Comparison of ENCODE assay signal across 8 cellular contexts in genomic region chr16:58196898-58197313, GRCh38. TPM values are rescaled to one million over a fixed set of nuclear protein-coding genes. Genes with fewer than 3 reads are reported as not detected.
DNase-seq lines count a peak whose midpoint lies in the region; TF ChIP-seq lines count a peak whose summit lies in the region.

No MANE protein-coding gene starts in this region.

- H3K4me2 ChIP-seq in OCI-LY1 (ENCODE audit: low read length) = peak overlapping the region; percentile 90

- DNase-seq in GM04503 (ENCODE audit: low read depth) = peak; percentile 8
- DNase-seq in effector memory CD4-positive, alpha-beta T cell = no peak
- peak; percentile 38 for DNase-seq in myocyte (ENCODE audit: low read depth)
- DNase-seq in kidney glomerular epithelial cell (lab: John Stamatoyannopoulos, UW) = no peak
- DNase-seq in glomerular visceral epithelial cell (ENCODE audit: extremely low spot score) = no peak
- no peak for DNase-seq in GM10248 (ENCODE audit: extremely low spot score)
- no peak for DNase-seq in NCI-H526 treated with DMSO at 0.1 percent for 48 hours (lab: John Stamatoyannopoulos, UW)

- no peak overlapping the region for H3K27ac ChIP-seq in OCI-LY1 (ENCODE audit: low read depth, low read length, poor library complexity, severe bottlenecking)
- no peak overlapping the region for H3K27ac ChIP-seq in effector memory CD4-positive, alpha-beta T cell (ENCODE audit: insufficient read depth, low read length, poor library complexity, severe bottlenecking)

- TF ChIP-seq CTCF in OCI-LY1 (IDR thresholded peaks at IDR 0.05; ENCODE audit: low read length) (no peak), GM10248 (IDR thresholded peaks at IDR 0.05; ENCODE audit: control extremely low read depth, extremely low read depth, low read depth, missing control alignments) (no peak)

- H3K36me3 ChIP-seq in OCI-LY1 (ENCODE audit: insufficient read depth, low read length) = peaks cover 45% of the 10 kb centered on the region
- H3K36me3 ChIP-seq in effector memory CD4-positive, alpha-beta T cell (ENCODE audit: control insufficient read depth, insufficient read depth, low read length) = peaks cover 8% of the 10 kb centered on the region

- H2AFZ ChIP-seq in OCI-LY1 (ENCODE audit: low read length) = no peak overlapping the region

- H3K9me2 ChIP-seq in OCI-LY1 (ENCODE audit: low read depth, low read length) = no peaks in the 10 kb centered on the region

- peaks cover 14% of the 10 kb centered on the region for H3K4me1 ChIP-seq in OCI-LY1 (ENCODE audit: insufficient read depth, low read length, severe bottlenecking)
- H3K4me1 ChIP-seq in effector memory CD4-positive, alpha-beta T cell (ENCODE audit: control insufficient read depth, insufficient read depth, low read length, poor library complexity, severe bottlenecking) = peaks cover 17% of the 10 kb centered on the region

- CTCF ChIA-PET in GM10248 (lab: Yijun Ruan, JAX) = interaction anchor here (0.7 to 4.4 kb wide), 12 partner anchors 10 to 177 kb away, joined by 3 to 32 read pairs (median 4); no protein-coding TSS in a partner anchor

- H3K79me2 ChIP-seq in OCI-LY1 (ENCODE audit: insufficient read depth, low read length) = no peaks in the 10 kb centered on the region; the same call in none of the 2 replicates

- no peaks in the 10 kb centered on the region for H4K20me1 ChIP-seq in OCI-LY1 (ENCODE audit: insufficient read depth, low read length)

- H3F3A ChIP-seq in OCI-LY1 (ENCODE audit: insufficient read depth, low read length) = no peaks in the 10 kb centered on the region

- H3K27me3 ChIP-seq in OCI-LY1 (ENCODE audit: insufficient read depth, low read length) = 0 out of 2 replicates have a peak, but pooled peaks cover 5% of the 10 kb centered on the region
- H3K27me3 ChIP-seq in effector memory CD4-positive, alpha-beta T cell (replicated peaks; ENCODE audit: control insufficient read depth, insufficient read depth, low read length, poor library complexity, severe bottlenecking) = peaks cover 2% of the 10 kb centered on the region

- H3K4me3 ChIP-seq in OCI-LY1 (ENCODE audit: low read depth, low read length, poor library complexity, severe bottlenecking) = peak overlapping the region; percentile 97
- peak overlapping the region; percentile 61 for H3K4me3 ChIP-seq in effector memory CD4-positive, alpha-beta T cell (ENCODE audit: insufficient read depth, low read depth, low read length, poor library complexity, severe bottlenecking)

- H3K9ac ChIP-seq in OCI-LY1 (ENCODE audit: low read length) = peak overlapping the region; percentile 91

- no peaks in the 10 kb centered on the region for H3K9me3 ChIP-seq in OCI-LY1 (ENCODE audit: low read length)
- no peaks in the 10 kb centered on the region for H3K9me3 ChIP-seq in effector memory CD4-positive, alpha-beta T cell (ENCODE audit: control insufficient read depth, low read length)

- POLR2A ChIA-PET in GM10248 (lab: Yijun Ruan, JAX) = no interaction called here

RNA-seq across cellular contexts. Expression of gene CSNK2A2, which starts 1.0 kb away (rescaled TPM):
- total RNA-seq in myocyte = 36.1 and 50.6 TPM in 2 replicates
- polyA plus RNA-seq in myocyte (2012) = 47.5 TPM

Comparison
In these comparisons a context has a peak if more than half of its experiments do, and no peak if none do; other contexts are left out.
1. DNase-seq: peak in GM04503 (single experiment) and myocyte (single experiment); none in effector memory CD4-positive, alpha-beta T cell (0 of 3), kidney glomerular epithelial cell (single experiment), glomerular visceral epithelial cell (single experiment), GM10248 (single experiment) and NCI-H526 treated with DMSO at 0.1 percent for 48 hours (single experiment).